ENCODE assay signal across 8 cellular contexts in the genomic region with DNA sequence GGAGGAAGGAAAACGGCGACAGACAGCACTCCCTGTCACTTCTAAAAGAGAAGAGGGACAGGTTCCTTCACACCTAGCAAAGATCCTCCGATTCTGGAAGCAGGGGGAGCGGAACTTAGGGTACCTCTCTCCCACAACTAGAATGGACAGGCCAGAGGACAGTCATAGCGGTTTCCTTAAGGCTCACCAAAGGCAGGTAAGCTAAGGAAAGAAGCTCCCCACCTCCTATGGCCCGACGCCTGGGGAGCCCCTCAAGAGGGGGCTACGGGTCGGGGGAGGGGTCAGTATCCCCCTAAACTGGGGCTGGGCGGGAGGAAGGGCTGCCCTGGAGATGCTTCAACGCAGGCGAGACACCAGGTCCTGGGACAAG. TPM values are rescaled to one million over a fixed set of nuclear protein-coding genes. Genes with fewer than 3 reads are reported as not detected.
DNase-seq lines count a peak whose midpoint lies in the region; ATAC-seq, FAIRE-seq and TF ChIP-seq lines count a peak whose summit lies in the region.

No MANE protein-coding gene starts in this region.

- H3K27ac Mint-ChIP-seq in activated naive CD4-positive, alpha-beta T cell treated with anti-CD3 and anti-CD28 coated beads, Interleukin-2, amount 50 U/mL, for 24 hours, result peak overlapping the region; percentile 98

- H3K4me3 Mint-ChIP-seq in activated naive CD4-positive, alpha-beta T cell treated with anti-CD3 and anti-CD28 coated beads, Interleukin-2, amount 50 U/mL, for 24 hours, result peak overlapping the region; percentile 99

- H4K20me1 ChIP-seq in GM12878 (ENCODE audit: control insufficient read depth, insufficient read depth), result no peaks in the 10 kb centered on the region

- TF ChIP-seq CTCF in GM12878 (IDR thresholded peaks at IDR 0.05 in 2 of 3, conservative IDR thresholded peaks at IDR 0.05 in 1 of 3; ENCODE audit: control insufficient read depth in 2 of 3, extremely low read depth in 1 of 3, insufficient read depth in 1 of 3, low read depth in 3 of 3, low read length in 3 of 3) (no peak), lower lobe of right lung (IDR thresholded peaks at IDR 0.05) (no peak), uterus (IDR thresholded peaks at IDR 0.05) (no peak)

- H3K4me1 ChIP-seq in GM12878 (ENCODE audit: control insufficient read depth, insufficient read depth, low read length) (peaks cover 5% of the 10 kb centered on the region), lower lobe of right lung (peaks cover 37% of the 10 kb centered on the region), uterus (peaks cover 7 to 8% of the 10 kb centered on the region in 2 donors)

- CTCF ChIA-PET in GM12878 (lab: Yijun Ruan, JAX), result interaction anchor here (1.4 to 2.2 kb wide), 4 partner anchors 8 to 34 kb away, joined by 6 to 12 read pairs (median 10); a partner anchor contains a TSS

- peak overlapping the region; percentile 98 for H3K9ac ChIP-seq in GM12878 (ENCODE audit: control insufficient read depth, insufficient read depth, low read length)

- peaks cover 4% of the 10 kb centered on the region for H3K36me3 Mint-ChIP-seq in activated naive CD4-positive, alpha-beta T cell treated with anti-CD3 and anti-CD28 coated beads, Interleukin-2, amount 50 U/mL, for 24 hours

- H3K4me3 ChIP-seq in GM12878, result peak overlapping the region; percentile 91
- peak overlapping the region; percentile 100 for H3K4me3 ChIP-seq in lower lobe of right lung
- H3K4me3 ChIP-seq in uterus, result peak overlapping the region; percentile 69 to 100

- POLR2A ChIA-PET in GM12878 (lab: Charles Lee), result interaction anchor here (1.0 to 2.5 kb wide), 8 partner anchors 11 to 34 kb away, joined by 3 to 8 read pairs (median 6); no protein-coding TSS in a partner anchor

- TSS peak; percentile 65 for BruUV-seq in GM12878 (replicated peaks; lab: Mats Ljungman, UMichigan)

- no peak for FAIRE-seq in GM12878 (lab: Jason Lieb, UNC)

- RAD21 ChIA-PET in GM12878 (lab: Charles Lee; ENCODE audit: unreplicated experiment), result interaction anchor here (1.3 to 1.5 kb wide), 2 partner anchors 18 to 27 kb away, joined by 4 to 5 read pairs; no protein-coding TSS in a partner anchor

- TF ChIP-seq POLR2A in GM12878 (IDR thresholded peaks at IDR 0.05; ENCODE audit: low read depth, low read length) (no peak), uterus (IDR thresholded peaks at IDR 0.05) (no peak)

- H3K36me3 ChIP-seq in GM12878 (ENCODE audit: control insufficient read depth in 2 of 2, insufficient read depth in 2 of 2, low read length in 1 of 2) (peaks cover 2 to 4% of the 10 kb centered on the region in 2 experiments; a peak in 1 of 4 replicates), lower lobe of right lung (peaks cover 23% of the 10 kb centered on the region), uterus (no peaks in the 10 kb centered on the region)

- H3K4me2 ChIP-seq in GM12878 (ENCODE audit: control insufficient read depth, insufficient read depth), result peak overlapping the region; percentile 60

- H3K27ac ChIP-seq in GM12878 (ENCODE audit: control insufficient read depth, insufficient read depth) (peak overlapping the region; percentile 84), lower lobe of right lung (peak overlapping the region; percentile 92), uterus (peak overlapping the region; percentile 77)

- H3K27me3 ChIP-seq in GM12878 (replicated peaks in 1 of 2; ENCODE audit: control insufficient read depth in 2 of 2, insufficient read depth in 2 of 2, low read length in 1 of 2) (no peaks in the 10 kb centered on the region), lower lobe of right lung (ENCODE audit: low read depth) (no peaks in the 10 kb centered on the region), uterus (no peaks in the 10 kb centered on the region)

- H2AFZ ChIP-seq in GM12878 (ENCODE audit: control insufficient read depth, low read depth, low read length), result peak overlapping the region; percentile 54

- SMC1A ChIA-PET in GM12878 (lab: Charles Lee; ENCODE audit: uncharacterized antibody, unreplicated experiment), result interaction anchor here (1.3 to 2.0 kb wide), 4 partner anchors 20 to 26 kb away, joined by 4 to 12 read pairs (median 5); a partner anchor contains a TSS

- in situ Hi-C loops in GM12878 (cut with MboI), result no loop called here

- no peaks in the 10 kb centered on the region for H3K9me3 Mint-ChIP-seq in activated naive CD4-positive, alpha-beta T cell treated with anti-CD3 and anti-CD28 coated beads, Interleukin-2, amount 50 U/mL, for 24 hours

- peaks cover 32% of the 10 kb centered on the region for H3K4me1 Mint-ChIP-seq in activated naive CD4-positive, alpha-beta T cell treated with anti-CD3 and anti-CD28 coated beads, Interleukin-2, amount 50 U/mL, for 24 hours

- TF ChIP-seq EP300 in GM12878 (IDR thresholded peaks at IDR 0.05; ENCODE audit: borderline replicate concordance in 1 of 2, control insufficient read depth in 1 of 2, low read depth in 2 of 2, low read length in 2 of 2), result no peak

- intact Hi-C loops in GM12878 (cut with micrococcal nuclease; ENCODE audit: unreplicated experiment), result no loop called here
- intact Hi-C loops in lower lobe of right lung (cut with DNase I), result no loop called here
- intact Hi-C loops in uterus (cut with DNase I; ENCODE audit: low total_unique reads), result no loop called here

- no peak for TF ChIP-seq RAD21 in GM12878 (IDR thresholded peaks at IDR 0.05; ENCODE audit: insufficient read depth, low read depth, low read length)

- WGBS in GM12878 (ENCODE audit: insufficient coverage, insufficient replicate concordance, low lambda C conversion rate, missing lambda C conversion rate), result 0% methylated on average over 8 of the region's 12 CpGs

- H3K27me3 Mint-ChIP-seq in activated naive CD4-positive, alpha-beta T cell treated with anti-CD3 and anti-CD28 coated beads, Interleukin-2, amount 50 U/mL, for 24 hours, result no peaks in the 10 kb centered on the region

- peaks cover 43% of the 10 kb centered on the region for H3K79me2 ChIP-seq in GM12878 (ENCODE audit: control insufficient read depth, insufficient read depth, low read length)

- H3K9me3 ChIP-seq in GM12878 (replicated peaks; ENCODE audit: control insufficient read depth, insufficient read depth, low read length) (no peaks in the 10 kb centered on the region), lower lobe of right lung (no peaks in the 10 kb centered on the region), uterus (no peaks in the 10 kb centered on the region)

- DNase-seq in activated naive CD4-positive, alpha-beta T cell (lab: John Stamatoyannopoulos, UW), result no peak
- DNase-seq in GM12878 (ENCODE audit: low read depth, low spot score) (no peak), lower lobe of right lung (no peak), uterus (no peak), nucleus accumbens (lab: John Stamatoyannopoulos, UW) (no peak), amygdala (lab: John Stamatoyannopoulos, UW) (no peak), activated gamma-delta T cell (lab: John Stamatoyannopoulos, UW) (no peak)

- ATAC-seq in GM12878 (peak; percentile 9), lower lobe of right lung (peak; percentile 22 to 24)

RNA-seq across cellular contexts. Expression of a gene that starts 0.3 kb away (rescaled TPM):
- total RNA-seq in GM12878 (2013; cell fraction: nucleolus; rRNA removed), result 14.4 and 17.0 TPM in 2 replicates
- 52.9 and 60.5 TPM in 2 replicates for total RNA-seq in GM12878 (2014; rRNA removed)
- total RNA-seq in GM12878 (2014; rRNA removed; fragmentation: Illumina TruSeq; extraction: Trizol), result 42.3 and 42.9 TPM in 2 replicates
- 67.7 and 70.7 TPM in 2 replicates for total RNA-seq in GM12878 (2021)
- polyA plus RNA-seq in GM12878 (2011; ENCODE audit: low read depth), result 30.0 TPM
- 51.7 and 90.4 TPM in 2 replicates for polyA plus RNA-seq in GM12878 (2011; rRNA removed)
- 117 and 153 TPM in 2 replicates for polyA plus RNA-seq in GM12878 (2011; cell fraction: cytosol; rRNA removed)
- 54.9 and 70.0 TPM in 2 replicates for polyA plus RNA-seq in GM12878 (2011; cell fraction: nucleus; rRNA removed)
- 46.1 and 53.6 TPM in 2 replicates for polyA plus RNA-seq in GM12878 (2012)
- polyA plus RNA-seq in GM12878 (2014; fragmentation: Illumina TruSeq; extraction: Trizol), result 40.8 and 80.7 TPM in 2 replicates
- 1 to 10 TPM; 1.2 to 1.7 TPM for polyA plus RNA-seq in GM12878 (2014; fragmentation: Nextera tagmentation; extraction: Ambion mirVana)
- polyA plus RNA-seq in GM12878 (2014; rRNA removed), result 91.9 and 94.4 TPM in 2 replicates
- polyA plus RNA-seq in GM12878 (2016; fragmentation: Nextera tagmentation; extraction: Ambion mirVana), result 10 to 100 TPM; 49.9 to 51.7 TPM
- 35.5 and 46.5 TPM in 2 replicates for polyA minus RNA-seq in GM12878 (2011; rRNA and poly(A)+ RNA removed)
- polyA minus RNA-seq in GM12878 (2011; cell fraction: cytosol; rRNA and poly(A)+ RNA removed), result 16.0 and 32.4 TPM in 2 replicates
- 7.0 and 10.0 TPM in 2 replicates for polyA minus RNA-seq in GM12878 (2011; cell fraction: nucleus; rRNA and poly(A)+ RNA removed)
- 153 TPM for total RNA-seq in lower lobe of right lung
- 100 to 1,000 TPM in 1 of 4 donors, 10 to 100 TPM in 3; 51.7 to 105 (median 68.0) TPM for total RNA-seq in uterus

RNA-seq across cellular contexts. Expression of a gene that starts 26.4 kb away (rescaled TPM):
- 1.3 and 1.7 TPM in 2 replicates for total RNA-seq in GM12878 (2013; cell fraction: nucleolus; rRNA removed)
- total RNA-seq in GM12878 (2014; rRNA removed), result 0.06 TPM in 1 of 2 replicates, not detected in the other
- total RNA-seq in GM12878 (2014; rRNA removed; fragmentation: Illumina TruSeq; extraction: Trizol), result 0.09 TPM in 1 of 2 replicates, not detected in the other
- total RNA-seq in GM12878 (2021), result 0.19 and 0.26 TPM in 2 replicates
- 0.12 TPM for polyA plus RNA-seq in GM12878 (2011; ENCODE audit: low read depth)
- 0.39 and 0.88 TPM in 2 replicates for polyA plus RNA-seq in GM12878 (2011; rRNA removed)
- polyA plus RNA-seq in GM12878 (2011; cell fraction: cytosol; rRNA removed), result 1.2 and 1.4 TPM in 2 replicates
- polyA plus RNA-seq in GM12878 (2011; cell fraction: nucleus; rRNA removed), result 2.5 and 3.5 TPM in 2 replicates
- 0.21 and 0.28 TPM in 2 replicates for polyA plus RNA-seq in GM12878 (2012)
- polyA plus RNA-seq in GM12878 (2014; fragmentation: Illumina TruSeq; extraction: Trizol), result 0.12 TPM in 1 of 2 replicates, not detected in the other
- under 1 TPM in 1 of 2 experiments, not detected in 1; 0.04 TPM for polyA plus RNA-seq in GM12878 (2014; fragmentation: Nextera tagmentation; extraction: Ambion mirVana)
- polyA plus RNA-seq in GM12878 (2014; rRNA removed), result 0.10 and 0.30 TPM in 2 replicates
- under 1 TPM; 0.03 to 0.09 TPM for polyA plus RNA-seq in GM12878 (2016; fragmentation: Nextera tagmentation; extraction: Ambion mirVana)
- 1.2 and 1.3 TPM in 2 replicates for polyA minus RNA-seq in GM12878 (2011; rRNA and poly(A)+ RNA removed)
- 0.42 TPM in 1 of 2 replicates, not detected in the other for polyA minus RNA-seq in GM12878 (2011; cell fraction: cytosol; rRNA and poly(A)+ RNA removed)
- 0.73 and 1.3 TPM in 2 replicates for polyA minus RNA-seq in GM12878 (2011; cell fraction: nucleus; rRNA and poly(A)+ RNA removed)
- total RNA-seq in lower lobe of right lung, result 0.09 TPM
- under 1 TPM in 1 of 4 donors, not detected in 3; 0.55 TPM for total RNA-seq in uterus

RNA-seq across cellular contexts. Expression of a gene that starts 30.8 kb away (rescaled TPM):
- not detected in 2 replicates for total RNA-seq in GM12878 (2013; cell fraction: nucleolus; rRNA removed)
- total RNA-seq in GM12878 (2014; rRNA removed) (not detected in 2 replicates), GM12878 (2014; rRNA removed; fragmentation: Illumina TruSeq; extraction: Trizol) (not detected in 2 replicates), GM12878 (2021) (0.41 TPM in 1 of 2 replicates, not detected in the other), lower lobe of right lung (not detected), uterus (1 to 10 TPM in 1 of 4 donors, not detected in 3; 1.0 TPM)
- not detected for polyA plus RNA-seq in GM12878 (2011; ENCODE audit: low read depth)
- polyA plus RNA-seq in GM12878 (2011; rRNA removed) (not detected in 2 replicates), GM12878 (2014; fragmentation: Illumina TruSeq; extraction: Trizol) (not detected in 2 replicates), GM12878 (2014; fragmentation: Nextera tagmentation; extraction: Ambion mirVana) (not detected), GM12878 (2014; rRNA removed) (not detected in 2 replicates), GM12878 (2016; fragmentation: Nextera tagmentation; extraction: Ambion mirVana) (not detected)
- polyA plus RNA-seq in GM12878 (2011; cell fraction: cytosol; rRNA removed), result not detected in 2 replicates
- polyA plus RNA-seq in GM12878 (2011; cell fraction: nucleus; rRNA removed), result not detected in 2 replicates
- not detected in 2 replicates for polyA plus RNA-seq in GM12878 (2012)
- polyA minus RNA-seq in GM12878 (2011; rRNA and poly(A)+ RNA removed), result not detected in 2 replicates
- polyA minus RNA-seq in GM12878 (2011; cell fraction: cytosol; rRNA and poly(A)+ RNA removed), result not detected in 2 replicates
- not detected in 2 replicates for polyA minus RNA-seq in GM12878 (2011; cell fraction: nucleus; rRNA and poly(A)+ RNA removed)

RNA-seq across cellular contexts. Expression of a gene that starts 31.9 kb away (rescaled TPM):
- total RNA-seq in GM12878 (2013; cell fraction: nucleolus; rRNA removed), result not detected in 2 replicates
- not detected in 2 replicates for total RNA-seq in GM12878 (2014; rRNA removed)
- total RNA-seq in GM12878 (2014; rRNA removed; fragmentation: Illumina TruSeq; extraction: Trizol), result not detected in 2 replicates
- not detected in 2 replicates for total RNA-seq in GM12878 (2021)
- polyA plus RNA-seq in GM12878 (2011; ENCODE audit: low read depth), result 0.13 TPM
- polyA plus RNA-seq in GM12878 (2011; rRNA removed), result 0.04 and 0.07 TPM in 2 replicates
- polyA plus RNA-seq in GM12878 (2011; cell fraction: cytosol; rRNA removed), result 0.07 and 0.09 TPM in 2 replicates
- 0.81 and 1.4 TPM in 2 replicates for polyA plus RNA-seq in GM12878 (2011; cell fraction: nucleus; rRNA removed)
- 0.26 and 0.27 TPM in 2 replicates for polyA plus RNA-seq in GM12878 (2012)
- not detected in 2 replicates for polyA plus RNA-seq in GM12878 (2014; fragmentation: Illumina TruSeq; extraction: Trizol)
- not detected for polyA plus RNA-seq in GM12878 (2014; fragmentation: Nextera tagmentation; extraction: Ambion mirVana)
- not detected in 2 replicates for polyA plus RNA-seq in GM12878 (2014; rRNA removed)
- polyA plus RNA-seq in GM12878 (2016; fragmentation: Nextera tagmentation; extraction: Ambion mirVana), result under 1 TPM; 0.11 to 0.40 TPM
- polyA minus RNA-seq in GM12878 (2011; rRNA and poly(A)+ RNA removed), result not detected in 2 replicates
- not detected in 2 replicates for polyA minus RNA-seq in GM12878 (2011; cell fraction: cytosol; rRNA and poly(A)+ RNA removed)
- 0.12 TPM in 1 of 2 replicates, not detected in the other for polyA minus RNA-seq in GM12878 (2011; cell fraction: nucleus; rRNA and poly(A)+ RNA removed)
- total RNA-seq in lower lobe of right lung, result not detected
- under 1 TPM in 1 of 4 donors, not detected in 3; 0.28 TPM for total RNA-seq in uterus

RNA-seq across cellular contexts. Expression of a gene that starts 33.3 kb away (rescaled TPM):
- 42.6 and 59.8 TPM in 2 replicates for total RNA-seq in GM12878 (2013; cell fraction: nucleolus; rRNA removed)
- total RNA-seq in GM12878 (2014; rRNA removed) (12.6 and 16.3 TPM in 2 replicates), GM12878 (2014; rRNA removed; fragmentation: Illumina TruSeq; extraction: Trizol) (12.3 and 12.9 TPM in 2 replicates), GM12878 (2021) (31.9 and 33.3 TPM in 2 replicates), lower lobe of right lung (41.6 TPM), uterus (10 to 100 TPM; 20.9 to 80.9 (median 39.2) TPM)
- polyA plus RNA-seq in GM12878 (2011; ENCODE audit: low read depth), result 15.8 TPM
- polyA plus RNA-seq in GM12878 (2011; rRNA removed) (25.8 and 46.1 TPM in 2 replicates), GM12878 (2014; fragmentation: Illumina TruSeq; extraction: Trizol) (17.1 and 25.7 TPM in 2 replicates), GM12878 (2014; fragmentation: Nextera tagmentation; extraction: Ambion mirVana) (1 to 10 TPM in 1 of 2 experiments, under 1 TPM in 1; 0.85 to 3.0 TPM), GM12878 (2014; rRNA removed) (47.5 and 52.3 TPM in 2 replicates), GM12878 (2016; fragmentation: Nextera tagmentation; extraction: Ambion mirVana) (10 to 100 TPM; 11.0 to 12.6 TPM)
- polyA plus RNA-seq in GM12878 (2011; cell fraction: cytosol; rRNA removed), result 33.4 and 45.6 TPM in 2 replicates
- polyA plus RNA-seq in GM12878 (2011; cell fraction: nucleus; rRNA removed), result 433 and 500 TPM in 2 replicates
- 26.4 and 29.6 TPM in 2 replicates for polyA plus RNA-seq in GM12878 (2012)
- polyA minus RNA-seq in GM12878 (2011; rRNA and poly(A)+ RNA removed), result 15.8 and 20.1 TPM in 2 replicates
- 11.9 TPM in 2 replicates for polyA minus RNA-seq in GM12878 (2011; cell fraction: cytosol; rRNA and poly(A)+ RNA removed)
- polyA minus RNA-seq in GM12878 (2011; cell fraction: nucleus; rRNA and poly(A)+ RNA removed), result 26.1 and 36.8 TPM in 2 replicates
